ENCODE assay signal across 30 cellular contexts in the genomic region with DNA sequence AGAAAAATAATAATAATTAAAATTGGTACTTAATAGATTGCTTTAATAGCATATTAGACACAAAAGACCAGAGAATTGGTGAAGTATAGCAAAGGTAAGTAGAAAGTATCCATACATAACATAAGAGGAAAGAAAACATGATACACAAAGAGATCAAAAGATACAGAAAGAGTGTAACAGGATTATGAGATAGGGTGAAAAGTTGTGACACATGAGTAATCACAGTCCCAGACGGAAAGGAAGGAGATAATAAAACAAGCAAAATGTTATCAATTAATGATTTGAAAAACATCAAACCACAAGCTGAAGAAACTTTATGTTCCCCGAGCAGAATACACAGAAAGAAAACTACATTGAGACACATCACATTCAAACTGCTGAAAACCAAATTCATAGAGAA. TPM values are rescaled to one million over a fixed set of nuclear protein-coding genes. Genes with fewer than 3 reads are reported as not detected.
"Had no signal": no experiment of that assay in that cellular context is flagged by ENCODE, and none has a peak within 500 bp of the region (broad histone marks: within the 10 kb centered on the region; RNA-seq: fewer than 3 reads in every experiment).

No MANE protein-coding gene starts in this region.

- H3K27ac Mint-ChIP-seq: activated naive CD4-positive, alpha-beta T cell treated with anti-CD3 and anti-CD28 coated beads for 36 hours; activated naive CD8-positive, alpha-beta T cell treated with anti-CD3 and anti-CD28 coated beads for 36 hours; natural killer cell treated with Interleukin-12 subunit alpha and Interleukin-12 subunit beta and Interleukin-15 and Interleukin-18, amount 100 ng/mL, for 72 hours had no signal

- ATAC-seq: heart left ventricle; left lung; lower lobe of right lung; natural killer cell treated with Interleukin-12 subunit alpha and Interleukin-12 subunit beta and Interleukin-15 and Interleukin-18, amount 100 ng/mL, for 72 hours; upper lobe of right lung had no signal

- H3K27ac ChIP-seq: adrenal gland, ascending aorta, heart left ventricle, left lung, lower lobe of right lung, right atrium auricular region, suprapubic skin, tibial artery, upper lobe of right lung had no signal

- H3K27me3 ChIP-seq: adrenal gland, ascending aorta, heart left ventricle, left lung, right atrium auricular region, suprapubic skin, tibial artery, upper lobe of right lung had no signal

- H3K36me3 ChIP-seq: adrenal gland, heart left ventricle, left lung, lower lobe of right lung, right atrium auricular region, upper lobe of right lung had no signal

- H3K4me1 ChIP-seq: adrenal gland, ascending aorta, left lung, lower lobe of right lung, right atrium auricular region, suprapubic skin, upper lobe of right lung had no signal

- H3K4me3 Mint-ChIP-seq: activated naive CD4-positive, alpha-beta T cell treated with anti-CD3 and anti-CD28 coated beads for 36 hours; activated naive CD8-positive, alpha-beta T cell treated with anti-CD3 and anti-CD28 coated beads for 36 hours; natural killer cell treated with Interleukin-12 subunit alpha and Interleukin-12 subunit beta and Interleukin-15 and Interleukin-18, amount 100 ng/mL, for 72 hours had no signal

- H3K4me3 ChIP-seq: adrenal gland, ascending aorta, heart left ventricle, left lung, lower lobe of right lung, right atrium auricular region, suprapubic skin, tibial artery, upper lobe of right lung had no signal

- H3K9me3 ChIP-seq: lower lobe of right lung, suprapubic skin, upper lobe of right lung had no signal

- DNase-seq: activated CD4-positive, alpha-beta T cell treated with anti-CD3 and anti-CD28 coated beads for 48 hours; activated CD4-positive, alpha-beta T cell treated with anti-CD3 and anti-CD28 coated beads, Interleukin-2, amount 50 U/mL, for 48 hours; activated CD8-positive, alpha-beta memory T cell treated with anti-CD3 and anti-CD28 coated beads for 24 hours; activated effector memory CD4-positive, alpha-beta T cell treated with Interleukin-2 at 50 U/mL for 16 hours; activated naive CD4-positive, alpha-beta T cell treated with anti-CD3 and anti-CD28 coated beads for 36 hours; activated naive CD8-positive, alpha-beta T cell treated with anti-CD3 and anti-CD28 coated beads for 36 hours; adrenal gland; central memory CD4-positive, alpha-beta T cell; effector CD8-positive, alpha-beta T cell; foreskin fibroblast; heart left ventricle; left lung; lower lobe of right lung; mesenchymal stem cell; stimulated activated CD4-positive, alpha-beta T cell treated with anti-CD3 and anti-CD28 coated beads, Interleukin-15, amount 100 ng/mL, for 24 hours; stimulated activated CD4-positive, alpha-beta T cell treated with anti-CD3 and anti-CD28 coated beads, Interleukin-2, amount 100 ng/mL, for 24 hours; stimulated activated naive CD4-positive, alpha-beta T cell; tibial artery; upper lobe of right lung had no signal

- H3K9me3 Mint-ChIP-seq: natural killer cell treated with Interleukin-12 subunit alpha and Interleukin-12 subunit beta and Interleukin-15 and Interleukin-18, amount 100 ng/mL, for 72 hours had no signal

RNA-seq across cellular contexts. Expression of gene OR2F2, which starts 43.6 kb away (rescaled TPM):
- total RNA-seq: activated naive CD4-positive, alpha-beta T cell treated with anti-CD3 and anti-CD28 coated beads for 36 hours; activated naive CD8-positive, alpha-beta T cell treated with anti-CD3 and anti-CD28 coated beads for 36 hours; adrenal gland; ascending aorta; dermis microvascular lymphatic vessel endothelial cell; fibroblast of lung; heart left ventricle; left lung; lower lobe of right lung; mononuclear cell; natural killer cell treated with Interleukin-12 subunit alpha and Interleukin-12 subunit beta and Interleukin-15 and Interleukin-18, amount 100 ng/mL, for 72 hours; omental fat pad; pulmonary artery endothelial cell; right atrium auricular region; suprapubic skin; T-helper 1 cell treated with Interleukin-12 subunit alpha and Interleukin-12 subunit beta and Interleukin-4 antibody, amounts not matched to agents 30 ng/mL and 1 ng/mL, for 36 hours; upper lobe of right lung had no signal
- polyA plus RNA-seq: adrenal gland, esophagus, fibroblast of lung, heart left ventricle had no signal
